Comparison of ENCODE assay signal across 9 cellular contexts in genomic region chr1:94783342-94784264, GRCh38. TPM values are rescaled to one million over a fixed set of nuclear protein-coding genes. Genes with fewer than 3 reads are reported as not detected.
DNase-seq lines count a peak whose midpoint lies in the region; ATAC-seq and TF ChIP-seq lines count a peak whose summit lies in the region.
"Had no signal": no experiment of that assay in that cellular context is flagged by ENCODE, and none has a peak within 500 bp of the region (broad histone marks: within the 10 kb centered on the region; RNA-seq: fewer than 3 reads in every experiment).

No MANE protein-coding gene starts in this region.

- BruUV-seq in MCF 10A (replicated peaks; lab: Mats Ljungman, UMichigan) = no TSS peak

- CTCF ChIA-PET in MCF 10A (lab: Yijun Ruan, JAX) = interaction anchor here (0.5 to 1.3 kb wide), 6 partner anchors 22 to 1952 kb away, joined by 3 to 4 read pairs (median 4); no protein-coding TSS in a partner anchor

- H3K4me3 Mint-ChIP-seq in MCF 10A (ENCODE audit: unreplicated experiment) = peak overlapping the region; percentile 29

- peak overlapping the region; percentile 95 for H3K27ac Mint-ChIP-seq in MCF 10A (ENCODE audit: low read depth, unreplicated experiment)

- H3K4me1 Mint-ChIP-seq in MCF 10A (ENCODE audit: insufficient read depth, unreplicated experiment) = peaks cover 19% of the 10 kb centered on the region

- H3K27me3 ChIP-seq in stomach = no peaks in the 10 kb centered on the region

- ATAC-seq in HG02981 (IDR thresholded peaks at IDR 0.05; ENCODE audit: unreplicated experiment) (no peak), HG02884 (IDR thresholded peaks at IDR 0.05; ENCODE audit: unreplicated experiment) (no peak)

- no peaks in the 10 kb centered on the region for H3K27me3 Mint-ChIP-seq in MCF 10A (ENCODE audit: insufficient read depth, unreplicated experiment)

- POLR2A ChIA-PET in MCF 10A (lab: Yijun Ruan, JAX) = interaction anchor here (0.8 to 2.3 kb wide), 14 partner anchors 8 to 258 kb away, joined by 3 to 12 read pairs (median 4); partner anchors contain the start of gene F3

- H3K4me1 ChIP-seq in stomach = peaks cover 16 to 36% (median 27%) of the 10 kb centered on the region in 4 donors

- H3K9me3 Mint-ChIP-seq in MCF 10A (ENCODE audit: unreplicated experiment) = no peaks in the 10 kb centered on the region

- H3K4me3 ChIP-seq in stomach = no peak overlapping the region

- intact Hi-C loops in MCF 10A (cut with micrococcal nuclease) = no loop called here
- intact Hi-C loops in stomach (cut with DNase I; ENCODE audit: low total_unique reads) = no loop called here

- TF ChIP-seq EP300 in stomach (IDR thresholded peaks at IDR 0.05) = no peak

- WGBS in stomach, 5 donors = 37 to 54% (median 40%) methylated on average over 11 to 16 of the region's 16 CpGs

- peak; percentile 91 for DNase-seq in HS-27A (ENCODE audit: low read depth)
- DNase-seq in MCF 10A (ENCODE audit: unreplicated experiment) = peak; percentile 87
- peak; percentile 94 for DNase-seq in kidney glomerular epithelial cell (lab: John Stamatoyannopoulos, UW)
- DNase-seq in stomach = peak; percentile 89
- DNase-seq in effector CD8-positive, alpha-beta T cell (lab: John Stamatoyannopoulos, UW) = no peak
- DNase-seq in putamen (ENCODE audit: low spot score) = no peak

- no peaks in the 10 kb centered on the region for H3K36me3 Mint-ChIP-seq in MCF 10A (ENCODE audit: insufficient read depth, unreplicated experiment)

- no peaks in the 10 kb centered on the region for H3K36me3 ChIP-seq in stomach

- no peak for TF ChIP-seq CTCF in MCF 10A (IDR thresholded peaks at IDR 0.05; ENCODE audit: unreplicated experiment)
- TF ChIP-seq CTCF in stomach (IDR thresholded peaks at IDR 0.05) = no peak

- H3K9me3 ChIP-seq in stomach = no peaks in the 10 kb centered on the region

- peak overlapping the region; percentile 76 to 89 (median 81) for H3K27ac ChIP-seq in stomach

- no peak for TF ChIP-seq POLR2A in stomach (IDR thresholded peaks at IDR 0.05)

RNA-seq across cellular contexts. Expression of gene SLC44A3, which starts 36.6 kb away (rescaled TPM):
- total RNA-seq in MCF 10A (2022) = 0.83 and 2.8 TPM in 2 replicates
- total RNA-seq in stomach = 10 to 100 TPM in 2 of 5 donors, 1 to 10 TPM in 2, not detected in 1; 3.1 to 80.3 (median 12.5) TPM
- 10 to 100 TPM; 11.6 to 17.1 (median 12.0) TPM for polyA plus RNA-seq in stomach
- total RNA-seq: T-helper 2 cell treated with Interferon-gamma antibody and Interleukin-4, amounts not matched to agents 100 ng/mL and 5 ng/mL, for 36 hours had no signal

Comparison
In these comparisons a context has a peak if more than half of its experiments do, and no peak if none do; other contexts are left out.
1. DNase-seq: peak in HS-27A (single experiment), MCF 10A (single experiment), kidney glomerular epithelial cell (single experiment) and stomach (single experiment); none in effector CD8-positive, alpha-beta T cell (single experiment) and putamen (single experiment).